ENCODE assay signal across 1 cellular context in the genomic region with DNA sequence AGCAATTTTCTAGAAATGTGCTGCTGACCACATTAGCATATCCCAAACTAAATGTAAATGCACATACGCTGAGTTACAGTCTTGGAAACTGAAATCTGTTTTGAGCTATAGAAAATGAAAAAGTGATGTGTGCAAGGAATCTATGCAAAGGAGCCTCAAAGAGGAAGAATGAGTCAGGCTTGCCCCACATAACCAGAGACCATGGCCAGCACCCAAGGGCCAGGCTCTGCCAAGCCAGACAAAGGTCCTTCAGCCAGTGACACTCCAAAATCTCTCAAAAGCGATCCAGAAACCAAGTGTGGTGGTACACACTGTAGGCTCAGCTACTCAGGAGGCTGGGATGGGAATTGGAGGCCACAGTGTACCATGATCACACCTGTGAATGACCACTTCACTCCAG.
A peak's percentile ranks its signal among the peaks of the same experiment; 100 is the strongest.
TF ChIP-seq lines count a peak whose summit lies in the region.

No MANE protein-coding gene starts in this region.

TF ChIP-seq in liver, 16 proteins besides CTCF, POLR2A, EP300 and RAD21 (continued from another document):
- TF ChIP-seq GABPA (IDR thresholded peaks at IDR 0.05 in 1 of 2, conservative IDR thresholded peaks at IDR 0.05 in 1 of 2) (no peak), JUND (IDR thresholded peaks at IDR 0.05) (peak; percentile 74 to 76), FOXA2 (IDR thresholded peaks at IDR 0.05) (no peak), NR2F2 (IDR thresholded peaks at IDR 0.05) (no peak), HNF4G (IDR thresholded peaks at IDR 0.05) (no peak), HNF4A (conservative IDR thresholded peaks at IDR 0.05) (peak in 1 of 2 donors; percentile 31)
- TF ChIP-seq, protein P1, sequence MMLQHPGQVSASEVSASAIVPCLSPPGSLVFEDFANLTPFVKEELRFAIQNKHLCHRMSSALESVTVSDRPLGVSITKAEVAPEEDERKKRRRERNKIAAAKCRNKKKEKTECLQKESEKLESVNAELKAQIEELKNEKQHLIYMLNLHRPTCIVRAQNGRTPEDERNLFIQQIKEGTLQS (IDR thresholded peaks at IDR 0.05): no peak
- TF ChIP-seq, protein P2, sequence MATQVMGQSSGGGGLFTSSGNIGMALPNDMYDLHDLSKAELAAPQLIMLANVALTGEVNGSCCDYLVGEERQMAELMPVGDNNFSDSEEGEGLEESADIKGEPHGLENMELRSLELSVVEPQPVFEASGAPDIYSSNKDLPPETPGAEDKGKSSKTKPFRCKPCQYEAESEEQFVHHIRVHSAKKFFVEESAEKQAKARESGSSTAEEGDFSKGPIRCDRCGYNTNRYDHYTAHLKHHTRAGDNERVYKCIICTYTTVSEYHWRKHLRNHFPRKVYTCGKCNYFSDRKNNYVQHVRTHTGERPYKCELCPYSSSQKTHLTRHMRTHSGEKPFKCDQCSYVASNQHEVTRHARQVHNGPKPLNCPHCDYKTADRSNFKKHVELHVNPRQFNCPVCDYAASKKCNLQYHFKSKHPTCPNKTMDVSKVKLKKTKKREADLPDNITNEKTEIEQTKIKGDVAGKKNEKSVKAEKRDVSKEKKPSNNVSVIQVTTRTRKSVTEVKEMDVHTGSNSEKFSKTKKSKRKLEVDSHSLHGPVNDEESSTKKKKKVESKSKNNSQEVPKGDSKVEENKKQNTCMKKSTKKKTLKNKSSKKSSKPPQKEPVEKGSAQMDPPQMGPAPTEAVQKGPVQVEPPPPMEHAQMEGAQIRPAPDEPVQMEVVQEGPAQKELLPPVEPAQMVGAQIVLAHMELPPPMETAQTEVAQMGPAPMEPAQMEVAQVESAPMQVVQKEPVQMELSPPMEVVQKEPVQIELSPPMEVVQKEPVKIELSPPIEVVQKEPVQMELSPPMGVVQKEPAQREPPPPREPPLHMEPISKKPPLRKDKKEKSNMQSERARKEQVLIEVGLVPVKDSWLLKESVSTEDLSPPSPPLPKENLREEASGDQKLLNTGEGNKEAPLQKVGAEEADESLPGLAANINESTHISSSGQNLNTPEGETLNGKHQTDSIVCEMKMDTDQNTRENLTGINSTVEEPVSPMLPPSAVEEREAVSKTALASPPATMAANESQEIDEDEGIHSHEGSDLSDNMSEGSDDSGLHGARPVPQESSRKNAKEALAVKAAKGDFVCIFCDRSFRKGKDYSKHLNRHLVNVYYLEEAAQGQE (IDR thresholded peaks at IDR 0.05): peak; percentile 21
